1 cellular context compared by ENCODE assay signal in genomic region chr17:29389994-29390855, GRCh38.
TF ChIP-seq lines count a peak whose summit lies in the region.

Gene TAOK1 (plus strand): TSS chr17:29390363. CDS start chr17:29451549, 61,186 bp downstream.

TF ChIP-seq in GM12878, 131 proteins besides CTCF, POLR2A, EP300 and RAD21 (continued from another document and continues in another):
- TF ChIP-seq E2F8 (IDR thresholded peaks at IDR 0.05; ENCODE audit: low read depth, partially characterized antibody) (no peak), ASH2L (IDR thresholded peaks at IDR 0.05; ENCODE audit: borderline replicate concordance, low read depth) (no peak; the same call in 1 of the 2 replicates), ZBED1 (IDR thresholded peaks at IDR 0.05; ENCODE audit: borderline replicate concordance) (no peak), EED (IDR thresholded peaks at IDR 0.05; ENCODE audit: low read depth) (no peak; the same call in 1 of the 2 replicates), CREM (IDR thresholded peaks at IDR 0.05; ENCODE audit: low read depth) (peak; percentile 78), SMARCA5 (IDR thresholded peaks at IDR 0.05) (no peak), SRF (IDR thresholded peaks at IDR 0.05; ENCODE audit: low read depth in 2 of 2, low read length in 2 of 2) (no peak), TCF12 (IDR thresholded peaks at IDR 0.05; ENCODE audit: low read depth, low read length) (peak; percentile 62; the same call in 1 of the 2 replicates), ELK1 (IDR thresholded peaks at IDR 0.05; ENCODE audit: low read depth, low read length) (peak; percentile 46; the same call in 1 of the 2 replicates), ZNF687 (IDR thresholded peaks at IDR 0.05) (0 out of 2 replicates have a peak, but pooled peaks have one; percentile 16), PRDM15 (CRISPR knock-in tag; IDR thresholded peaks at IDR 0.05) (no peak), TBL1XR1 (IDR thresholded peaks at IDR 0.05; ENCODE audit: low read depth, low read length) (no peak), USF2 (IDR thresholded peaks at IDR 0.05; ENCODE audit: borderline replicate concordance, low read depth, low read length) (no peak), SIN3A (IDR thresholded peaks at IDR 0.05; ENCODE audit: low read depth, low read length) (no peak; the same call in 1 of the 2 replicates), KDM1A (IDR thresholded peaks at IDR 0.05; ENCODE audit: borderline replicate concordance) (no peak), RFX5 (IDR thresholded peaks at IDR 0.05; ENCODE audit: low read depth, low read length) (no peak), GABPA (IDR thresholded peaks at IDR 0.05; ENCODE audit: low read depth) (no peak), EGR1 (IDR thresholded peaks at IDR 0.05; ENCODE audit: borderline replicate concordance in 1 of 2, low read depth in 2 of 2, low read length in 2 of 2) (no peak), POLR2AphosphoS2 (IDR thresholded peaks at IDR 0.05; ENCODE audit: low read depth, low read length) (peak; percentile 80), SKIL (IDR thresholded peaks at IDR 0.05; ENCODE audit: low read depth, poor library complexity, severe bottlenecking) (no peak), MTA2 (IDR thresholded peaks at IDR 0.05; ENCODE audit: low read depth) (no peak), HDGF (IDR thresholded peaks at IDR 0.05) (peak; percentile 91), SREBF1 (IDR thresholded peaks at IDR 0.05; ENCODE audit: low read length) (no peak), TARDBP (IDR thresholded peaks at IDR 0.05; ENCODE audit: borderline replicate concordance) (peak; percentile 74; the same call in 1 of the 2 replicates), ZNF592 (IDR thresholded peaks at IDR 0.05) (peak; percentile 36; the same call in 1 of the 2 replicates), SMAD5 (IDR thresholded peaks at IDR 0.05; ENCODE audit: low read depth) (peak; percentile 84), IRF3 (IDR thresholded peaks at IDR 0.05) (no peak), MEF2B (IDR thresholded peaks at IDR 0.05; ENCODE audit: partially characterized antibody, poor library complexity, severe bottlenecking) (peak; percentile 64), JUND (IDR thresholded peaks at IDR 0.05; ENCODE audit: low read depth, low read length) (0 out of 2 replicates have a peak, but pooled peaks have one; percentile 29), MYC (IDR thresholded peaks at IDR 0.05; ENCODE audit: insufficient read depth, insufficient read length, insufficient replicate concordance, low read length, severe bottlenecking) (no peak), SUZ12 (IDR thresholded peaks at IDR 0.05; ENCODE audit: unreplicated experiment) (no peak), SREBF2 (IDR thresholded peaks at IDR 0.05; ENCODE audit: low read length) (no peak), RAD51 (IDR thresholded peaks at IDR 0.05) (no peak), ATF2 (IDR thresholded peaks at IDR 0.05; ENCODE audit: low read length) (0 out of 2 replicates have a peak, but pooled peaks have one; percentile 27), SUPT20H (IDR thresholded peaks at IDR 0.05; ENCODE audit: borderline replicate concordance, control insufficient read depth, low read depth, low read length) (no peak), NFXL1 (IDR thresholded peaks at IDR 0.05; ENCODE audit: borderline replicate concordance) (no peak), ATF7 (IDR thresholded peaks at IDR 0.05; ENCODE audit: low read depth) (peak; percentile 67; the same call in 1 of the 2 replicates)
